Comparison of ENCODE assay signal across 20 cellular contexts in genomic region chr1:54453509-54453908, GRCh38. TPM values are rescaled to one million over a fixed set of nuclear protein-coding genes. Genes with fewer than 3 reads are reported as not detected.
DNase-seq lines count a peak whose midpoint lies in the region; ATAC-seq, FAIRE-seq and TF ChIP-seq lines count a peak whose summit lies in the region.
"Had no signal": no experiment of that assay in that cellular context is flagged by ENCODE, and none has a peak within 500 bp of the region (broad histone marks: within the 10 kb centered on the region; RNA-seq: fewer than 3 reads in every experiment).

No MANE protein-coding gene starts in this region.

- no peak overlapping the region for H3K4me3 Mint-ChIP-seq in chondrocyte (ENCODE audit: unreplicated experiment)
- no peak overlapping the region for H3K4me3 Mint-ChIP-seq in activated CD4-positive, alpha-beta memory T cell treated with anti-CD3 and anti-CD28 coated beads, Interleukin-2, amount 10 ng/mL, durations not matched to agents 7 days and 5 days
- H3K4me3 Mint-ChIP-seq: CD4-positive, CD25-positive, alpha-beta regulatory T cell had no signal

- TF ChIP-seq RAD21 in HepG2 (CRISPR knock-in tag; IDR thresholded peaks at IDR 0.05), result no peak

- intact Hi-C loops in posterior vena cava (cut with DNase I), result no loop called here
- intact Hi-C loops in HepG2 (cut with micrococcal nuclease; ENCODE audit: unreplicated experiment), result no loop called here

- H3K4me3 ChIP-seq in HepG2 (replicated peaks in 1 of 3; ENCODE audit: insufficient read depth in 1 of 3, low read depth in 2 of 3, low read length in 3 of 3), result no peak overlapping the region
- H3K4me3 ChIP-seq: HAP-1 had no signal

- TF ChIP-seq POLR2A in HepG2 (IDR thresholded peaks at IDR 0.05; ENCODE audit: insufficient read depth in 1 of 2, low read depth in 2 of 2, low read length in 2 of 2), result no peak

- H3K36me3 ChIP-seq in HepG2 (replicated peaks in 1 of 2; ENCODE audit: control insufficient read depth in 1 of 2, insufficient read depth in 2 of 2, low read length in 2 of 2), result no peaks in the 10 kb centered on the region
- H3K36me3 ChIP-seq: HAP-1 had no signal

- no peak overlapping the region for H3K27ac ChIP-seq in HepG2 (ENCODE audit: extremely low read length, insufficient read depth, low read length)
- H3K27ac ChIP-seq: HL-60 had no signal

- no peak overlapping the region for H3K4me2 ChIP-seq in HepG2 (ENCODE audit: low read depth, low read length)

- H3K36me3 Mint-ChIP-seq in chondrocyte (ENCODE audit: low read depth), result peaks cover 1% of the 10 kb centered on the region
- H3K36me3 Mint-ChIP-seq in activated CD4-positive, alpha-beta memory T cell treated with anti-CD3 and anti-CD28 coated beads, Interleukin-2, amount 10 ng/mL, durations not matched to agents 7 days and 5 days (ENCODE audit: low read depth), result no peaks in the 10 kb centered on the region

- DNase-seq in chondrocyte (ENCODE audit: low spot score) (peak; percentile 17), kidney tubule cell (ENCODE audit: low spot score) (peak; percentile 45), posterior vena cava (ENCODE audit: low spot score) (peak; percentile 8), NCI-H128 (lab: John Stamatoyannopoulos, UW; ENCODE audit: unreplicated experiment) (no peak), HepG2 (ENCODE audit: low spot score) (no peak), inferior parietal cortex (ENCODE audit: extremely low spot score) (no peak)
- DNase-seq in activated CD4-positive, alpha-beta memory T cell treated with anti-CD3 and anti-CD28 coated beads, Interleukin-2, amount 10 ng/mL, durations not matched to agents 7 days and 5 days, result no peak
- DNase-seq: CD4-positive, CD25-positive, alpha-beta regulatory T cell; EL; GF-D8; KG1; NCI-H1092; NCI-H146; NCI-H2029; NCI-H345; NCI-H524; NCI-H774 had no signal

- CTCF ChIA-PET in HepG2 (lab: Yijun Ruan, JAX; ENCODE audit: low intra/inter-chr PET ratio, low total read pairs), result no interaction called here
- CTCF ChIA-PET in activated CD4-positive, alpha-beta memory T cell treated with anti-CD3 and anti-CD28 coated beads, Interleukin-2, amount 10 ng/mL, durations not matched to agents 7 days and 5 days (lab: Charles Lee), result no interaction called here

- POLR2A ChIA-PET in HepG2 (lab: Yijun Ruan, JAX), result no interaction called here
- POLR2A ChIA-PET in activated CD4-positive, alpha-beta memory T cell treated with anti-CD3 and anti-CD28 coated beads, Interleukin-2, amount 10 ng/mL, durations not matched to agents 7 days and 5 days (lab: Charles Lee), result no interaction called here

- no peak overlapping the region for H3K27ac Mint-ChIP-seq in chondrocyte (ENCODE audit: unreplicated experiment)
- H3K27ac Mint-ChIP-seq in activated CD4-positive, alpha-beta memory T cell treated with anti-CD3 and anti-CD28 coated beads, Interleukin-2, amount 10 ng/mL, durations not matched to agents 7 days and 5 days, result no peak overlapping the region

- ATAC-seq in HepG2, result no peak
- ATAC-seq: Panc1 had no signal

- in situ Hi-C loops in HepG2 (cut with HindIII; ENCODE audit: extremely low pct_ligation_motif_present, low pct_unique_long_range_greater_than_20kb), result no loop called here

- no peaks in the 10 kb centered on the region for H4K20me1 ChIP-seq in HepG2 (ENCODE audit: insufficient read depth, low read length)

- H3K79me2 ChIP-seq in HepG2 (ENCODE audit: insufficient read depth, low read length), result no peaks in the 10 kb centered on the region

- H3K27me3 ChIP-seq in HepG2 (ENCODE audit: control insufficient read depth in 1 of 2, insufficient read depth in 2 of 2, low read length in 2 of 2), result no peaks in the 10 kb centered on the region; a peak in 1 of 5 replicates

- no peak overlapping the region for H2AFZ ChIP-seq in HepG2 (ENCODE audit: low read length)

- no peaks in the 10 kb centered on the region for H3K4me1 Mint-ChIP-seq in chondrocyte (ENCODE audit: low read depth)
- H3K4me1 Mint-ChIP-seq in activated CD4-positive, alpha-beta memory T cell treated with anti-CD3 and anti-CD28 coated beads, Interleukin-2, amount 10 ng/mL, durations not matched to agents 7 days and 5 days, result peaks cover 3% of the 10 kb centered on the region

- FAIRE-seq in HepG2 (lab: Jason Lieb, UNC), result no peak

- no peaks in the 10 kb centered on the region for H3K27me3 Mint-ChIP-seq in chondrocyte (ENCODE audit: low read depth)
- H3K27me3 Mint-ChIP-seq in activated CD4-positive, alpha-beta memory T cell treated with anti-CD3 and anti-CD28 coated beads, Interleukin-2, amount 10 ng/mL, durations not matched to agents 7 days and 5 days, result peaks cover 4% of the 10 kb centered on the region

- 90% methylated on average over 2 of the region's 2 CpGs for WGBS in HepG2 (ENCODE audit: low lambda C conversion rate)

- TF ChIP-seq EP300 in HepG2 (IDR thresholded peaks at IDR 0.05; ENCODE audit: low read depth in 2 of 2, low read length in 2 of 2) (no peak), HepG2 (CRISPR knock-in tag; IDR thresholded peaks at IDR 0.05; ENCODE audit: borderline replicate concordance) (no peak)

- no peaks in the 10 kb centered on the region for H3K4me1 ChIP-seq in HepG2 (ENCODE audit: insufficient read depth, low read length)
- H3K4me1 ChIP-seq: HAP-1 had no signal

- H3K9ac ChIP-seq in HepG2 (ENCODE audit: insufficient read depth, low read depth, low read length), result no peak overlapping the region

- TF ChIP-seq CTCF in chondrocyte (IDR thresholded peaks at IDR 0.05) (no peak), HepG2 (CRISPR knock-in tag; IDR thresholded peaks at IDR 0.05) (no peak)

- H3K9me3 ChIP-seq in HepG2 (ENCODE audit: low read length), result no peaks in the 10 kb centered on the region
- H3K9me3 ChIP-seq: HAP-1 had no signal

- BruUV-seq in HepG2 (replicated peaks; lab: Mats Ljungman, UMichigan), result no TSS peak

- peaks cover 11% of the 10 kb centered on the region for H3K9me3 Mint-ChIP-seq in chondrocyte (ENCODE audit: low read depth)
- H3K9me3 Mint-ChIP-seq in activated CD4-positive, alpha-beta memory T cell treated with anti-CD3 and anti-CD28 coated beads, Interleukin-2, amount 10 ng/mL, durations not matched to agents 7 days and 5 days, result peaks cover 4% of the 10 kb centered on the region

TF ChIP-seq in HepG2, 621 proteins besides CTCF, POLR2A, EP300 and RAD21 (continues in another document):
- no peak for TF ChIP-seq TFDP2 (CRISPR knock-in tag; IDR thresholded peaks at IDR 0.05)
- TF ChIP-seq ZSCAN22 (CRISPR knock-in tag; IDR thresholded peaks at IDR 0.05), result no peak
- no peak for TF ChIP-seq GTF3A (CRISPR knock-in tag; conservative IDR thresholded peaks at IDR 0.05)
- no peak for TF ChIP-seq ZNF776 (CRISPR knock-in tag; IDR thresholded peaks at IDR 0.05)
- no peak for TF ChIP-seq SNRNP70 (IDR thresholded peaks at IDR 0.05; ENCODE audit: low read depth, low read length)
- no peak for TF ChIP-seq ONECUT2 (CRISPR knock-in tag; IDR thresholded peaks at IDR 0.05)
- TF ChIP-seq MBD4 (IDR thresholded peaks at IDR 0.05; ENCODE audit: borderline replicate concordance, low read length), result no peak
- TF ChIP-seq KDM3A (CRISPR knock-in tag; IDR thresholded peaks at IDR 0.05; ENCODE audit: low read depth), result no peak
- TF ChIP-seq SATB2 (CRISPR knock-in tag; IDR thresholded peaks at IDR 0.05), result no peak

RNA-seq across cellular contexts. Expression of gene SSBP3, which starts 47.3 kb away (rescaled TPM):
- total RNA-seq in chondrocyte, result 22.0 to 41.2 TPM (median 26.2 TPM) in 3 replicates
- 10 to 100 TPM; 41.8 to 56.1 TPM for total RNA-seq in posterior vena cava
- 7.5 and 8.5 TPM in 2 replicates for total RNA-seq in HepG2 (2016; rRNA removed; fragmentation: Illumina TruSeq; extraction: Trizol)
- total RNA-seq in HepG2 (2016; cell fraction: cytosol; rRNA removed; fragmentation: Illumina TruSeq; extraction: Trizol; ENCODE audit: low read depth), result 2.4 and 2.6 TPM in 2 replicates
- 5.0 and 9.0 TPM in 2 replicates for total RNA-seq in HepG2 (2016; cell fraction: insoluble cytoplasmic fraction; rRNA removed; fragmentation: Illumina TruSeq; extraction: Trizol)
- 6.8 and 7.0 TPM in 2 replicates for total RNA-seq in HepG2 (2016; cell fraction: membrane; rRNA removed; fragmentation: Illumina TruSeq; extraction: Trizol)
- 5.3 and 6.3 TPM in 2 replicates for total RNA-seq in HepG2 (2016; cell fraction: nucleus; rRNA removed; fragmentation: Illumina TruSeq; extraction: Trizol)
- 17.6 and 19.0 TPM in 2 replicates for polyA plus RNA-seq in HepG2 (2011; rRNA removed)
- polyA plus RNA-seq in HepG2 (2011; cell fraction: cytosol; rRNA removed), result 9.4 and 10.6 TPM in 2 replicates
- 24.9 and 30.2 TPM in 2 replicates for polyA plus RNA-seq in HepG2 (2011; cell fraction: nucleus; rRNA removed)
- polyA plus RNA-seq in HepG2 (2012), result 22.3 and 30.4 TPM in 2 replicates
- 6.1 and 8.0 TPM in 2 replicates for polyA plus RNA-seq in HepG2 (2016; cell fraction: cytosol; fragmentation: Illumina TruSeq; extraction: Trizol; ENCODE audit: low read depth)
- 20.5 and 26.0 TPM in 2 replicates for polyA plus RNA-seq in HepG2 (2016; cell fraction: insoluble cytoplasmic fraction; fragmentation: Illumina TruSeq; extraction: Trizol; ENCODE audit: low read depth)
- 15.7 and 18.4 TPM in 2 replicates for polyA plus RNA-seq in HepG2 (2016; cell fraction: membrane; fragmentation: Illumina TruSeq; extraction: Trizol; ENCODE audit: low read depth)
- 25.5 and 27.3 TPM in 2 replicates for polyA plus RNA-seq in HepG2 (2016; cell fraction: nucleus; fragmentation: Illumina TruSeq; extraction: Trizol; ENCODE audit: insufficient read depth, low read depth)
- 10.9 and 15.9 TPM in 2 replicates for polyA minus RNA-seq in HepG2 (2011; rRNA and poly(A)+ RNA removed; ENCODE audit: low replicate concordance)
- polyA minus RNA-seq in HepG2 (2011; cell fraction: cytosol; rRNA and poly(A)+ RNA removed), result 6.2 and 9.2 TPM in 2 replicates
- polyA minus RNA-seq in HepG2 (2011; cell fraction: nucleus; rRNA and poly(A)+ RNA removed), result 6.8 and 9.6 TPM in 2 replicates
- total RNA-seq in activated CD4-positive, alpha-beta memory T cell treated with anti-CD3 and anti-CD28 coated beads, Interleukin-2, amount 10 ng/mL, durations not matched to agents 7 days and 5 days, result 10 to 100 TPM; 90.0 TPM

Comparison
In these comparisons a context has a peak if more than half of its experiments do, and no peak if none do; other contexts are left out.
1. DNase-seq: peak in chondrocyte (single experiment), kidney tubule cell (single experiment) and posterior vena cava (single experiment); none in NCI-H128 (single experiment), HepG2 (single experiment), inferior parietal cortex (single experiment) and activated CD4-positive, alpha-beta memory T cell treated with anti-CD3 and anti-CD28 coated beads, Interleukin-2, amount 10 ng/mL, durations not matched to agents 7 days and 5 days (single experiment).